ENCODE assay signal across 11 cellular contexts in genomic region chr6:125945378-125946141, GRCh38. TPM values are rescaled to one million over a fixed set of nuclear protein-coding genes. Genes with fewer than 3 reads are reported as not detected.
DNase-seq lines count a peak whose midpoint lies in the region; ATAC-seq, FAIRE-seq and TF ChIP-seq lines count a peak whose summit lies in the region.
"Had no signal": no experiment of that assay in that cellular context is flagged by ENCODE, and none has a peak within 500 bp of the region (broad histone marks: within the 10 kb centered on the region; RNA-seq: fewer than 3 reads in every experiment).

No MANE protein-coding gene starts in this region.

- WGBS in K562 (ENCODE audit: insufficient coverage, low coverage, missing lambda C conversion rate), result 0% methylated on average over 1 of the region's 1 CpG

- no peak for TF ChIP-seq RAD21 in K562 (CRISPR knock-in tag; conservative IDR thresholded peaks at IDR 0.05 in 1 of 2, IDR thresholded peaks at IDR 0.05 in 1 of 2)

- TF ChIP-seq CTCF in HL-60 (IDR thresholded peaks at IDR 0.05; ENCODE audit: insufficient read depth, low read length) (no peak), K562 (IDR thresholded peaks at IDR 0.05 in 2 of 3, conservative IDR thresholded peaks at IDR 0.05 in 1 of 3; ENCODE audit: insufficient read depth in 2 of 3, low read depth in 1 of 3, low read length in 3 of 3) (no peak), thoracic aorta (IDR thresholded peaks at IDR 0.05) (no peak)

- CTCF ChIA-PET in K562 (lab: Yijun Ruan, JAX; ENCODE audit: low intra/inter-chr PET ratio), result no interaction called here

- H3K4me1 ChIP-seq in K562 (replicated peaks in 1 of 2; ENCODE audit: control insufficient read depth in 2 of 2, insufficient read depth in 2 of 2, low read length in 2 of 2) (peaks cover 25 to 91% of the 10 kb centered on the region in 2 experiments), thoracic aorta (ENCODE audit: control insufficient read depth in 1 of 2, low read depth in 2 of 2) (peaks cover 23 to 35% of the 10 kb centered on the region in 2 donors)

- H3K79me2 ChIP-seq in K562 (ENCODE audit: control insufficient read depth, insufficient read depth, low read length), result no peaks in the 10 kb centered on the region

- peak; percentile 58; the same call in 1 of the 2 replicates for TF ChIP-seq EP300 in K562 (IDR thresholded peaks at IDR 0.05; ENCODE audit: low read length)

- H3K36me3 ChIP-seq in K562 (ENCODE audit: control insufficient read depth, insufficient read depth, low read length) (no peaks in the 10 kb centered on the region), thoracic aorta (no peaks in the 10 kb centered on the region)

- H3K4me3 ChIP-seq in HL-60 (replicated peaks; ENCODE audit: insufficient read depth, low read length) (no peak overlapping the region), K562 (no peak overlapping the region), thoracic aorta (no peak overlapping the region)

- H3K27me3 ChIP-seq in HL-60 (ENCODE audit: insufficient read depth, poor library complexity, severe bottlenecking) (no peaks in the 10 kb centered on the region), K562 (ENCODE audit: control insufficient read depth in 2 of 2, insufficient read depth in 2 of 2, low read length in 2 of 2) (no peaks in the 10 kb centered on the region), thoracic aorta (replicated peaks; ENCODE audit: insufficient read depth) (no peaks in the 10 kb centered on the region)

- intact Hi-C loops in K562 (cut with micrococcal nuclease), result loop anchor here (2.0 kb wide), 1 partner anchor 23 kb away; no protein-coding TSS in a partner anchor

- POLR2A ChIA-PET in K562 (lab: Yijun Ruan, JAX), result interaction anchor here (0.7 to 2.4 kb wide), 7 partner anchors 10 to 156 kb away, joined by 3 to 12 read pairs (median 3); partner anchors contain the start of gene HINT3

- in situ Hi-C loops in K562 (cut with MboI), result no loop called here

- H3K9ac ChIP-seq in K562 (ENCODE audit: insufficient read depth in 1 of 2, low read depth in 2 of 2, low read length in 2 of 2), result peak overlapping the region in 1 of 2 experiments; percentile 49; a peak in 1 of 4 replicates

- H3K9me3 ChIP-seq in K562 (replicated peaks; ENCODE audit: control insufficient read depth, insufficient read depth, low read depth, low read length), result peaks cover under 1% of the 10 kb centered on the region; the same call in 1 of the 2 replicates
- no peaks in the 10 kb centered on the region for H3K9me3 ChIP-seq in thoracic aorta

- DNase-seq in HL-60 (ENCODE audit: low read depth in 1 of 2, low spot score in 1 of 2) (no peak), K562 (ENCODE audit: extremely low read depth in 1 of 4, low spot score in 3 of 4) (peak in 3 of 4 experiments; percentile 55 to 72 (median 57)), left lobe of liver (ENCODE audit: low spot score) (no peak), thoracic aorta (ENCODE audit: low spot score) (no peak), ureter (ENCODE audit: low spot score) (no peak), mucosa of gallbladder (ENCODE audit: low spot score) (no peak), NAMALWA (ENCODE audit: low spot score) (no peak)
- no peak for DNase-seq in stimulated activated CD8-positive, alpha-beta memory T cell treated with anti-CD3 and anti-CD28 coated beads, Interleukin-4, amount 100 ng/mL, for 48 hours
- DNase-seq: activated naive CD8-positive, alpha-beta T cell treated with anti-CD3 and anti-CD28 coated beads, Interleukin-2, amount 10 ng/mL, durations not matched to agents 7 days and 5 days; midbrain; NCI-H1436 treated with DMSO at 0.1 percent for 48 hours had no signal

- H3K4me2 ChIP-seq in K562 (ENCODE audit: insufficient read depth, low read length), result peak overlapping the region; percentile 52; the same call in 1 of the 2 replicates

- no peaks in the 10 kb centered on the region for H3K9me1 ChIP-seq in K562 (ENCODE audit: control insufficient read depth, insufficient read depth, low read length)

- H3K27ac ChIP-seq in HL-60 (replicated peaks) (peak overlapping the region; percentile 61; the same call in 1 of the 2 replicates), K562 (ENCODE audit: extremely low read depth, low read depth, low read length) (peak overlapping the region; percentile 79), thoracic aorta (peak overlapping the region; percentile 47 to 66)

- H2AFZ ChIP-seq in K562 (ENCODE audit: low read depth, low read length), result peak overlapping the region; percentile 80

- peak; percentile 79 for FAIRE-seq in K562 (lab: Jason Lieb, UNC)

- TF ChIP-seq POLR2A in K562 (conservative IDR thresholded peaks at IDR 0.05), result no peak

- no TSS peak for BruUV-seq in K562 (replicated peaks; lab: Mats Ljungman, UMichigan)

- ATAC-seq in K562, result peak; percentile 29
- peak; percentile 41 for ATAC-seq in left lobe of liver
- peak; percentile 32 for ATAC-seq in thoracic aorta (ENCODE audit: insufficient number of reproducible peaks, low FRiP score, low read depth)

- H4K20me1 ChIP-seq in K562 (replicated peaks; ENCODE audit: control insufficient read depth, insufficient read depth, low read length), result no peaks in the 10 kb centered on the region

TF ChIP-seq in K562, 482 proteins besides CTCF, POLR2A, EP300 and RAD21 (continues in another document):
- TF ChIP-seq CREBBP (IDR thresholded peaks at IDR 0.05; ENCODE audit: low read depth, low read length), result no peak
- peak; percentile 32; the same call in 1 of the 2 replicates for TF ChIP-seq LARP7 (IDR thresholded peaks at IDR 0.05)
- TF ChIP-seq ZNF408 (CRISPR knock-in tag; IDR thresholded peaks at IDR 0.05; ENCODE audit: low read depth), result no peak
- no peak for TF ChIP-seq TOE1 (IDR thresholded peaks at IDR 0.05; ENCODE audit: borderline replicate concordance)
- TF ChIP-seq TOE1 (CRISPR knock-in tag; IDR thresholded peaks at IDR 0.05; ENCODE audit: borderline replicate concordance, low read depth), result no peak
- TF ChIP-seq MCM7 (IDR thresholded peaks at IDR 0.05), result peak in 1 of 2 experiments; percentile 2; a peak in 1 of 4 replicates
- no peak for TF ChIP-seq ZSCAN32 (CRISPR knock-in tag; IDR thresholded peaks at IDR 0.05)
- no peak for TF ChIP-seq ETV5 (CRISPR knock-in tag; IDR thresholded peaks at IDR 0.05; ENCODE audit: low read depth)
- 0 out of 2 replicates have a peak, but pooled peaks have one; percentile 5 for TF ChIP-seq TCF15 (CRISPR knock-in tag; IDR thresholded peaks at IDR 0.05)
- no peak for TF ChIP-seq ETS2 (tag; IDR thresholded peaks at IDR 0.05; ENCODE audit: borderline replicate concordance, poor library complexity, severe bottlenecking)
- peak in 1 of 2 experiments; percentile 88; a peak in 2 of 4 replicates for TF ChIP-seq TEAD1 (CRISPR knock-in tag; IDR thresholded peaks at IDR 0.05)
- peak; percentile 68; the same call in 1 of the 2 replicates for TF ChIP-seq SMARCA5 (IDR thresholded peaks at IDR 0.05)
- TF ChIP-seq KLF1 (tag; IDR thresholded peaks at IDR 0.05), result no peak
- TF ChIP-seq NR2C1 (IDR thresholded peaks at IDR 0.05), result peak; percentile 22; the same call in 1 of the 2 replicates
- TF ChIP-seq NR2C1 (tag; IDR thresholded peaks at IDR 0.05), result no peak

RNA-seq across cellular contexts. Expression of gene HINT3, which starts 11.0 kb away (rescaled TPM):
- 1.1 and 2.9 TPM in 2 replicates for total RNA-seq in K562 (2011; cell fraction: chromatin; rRNA removed; ENCODE audit: low replicate concordance)
- total RNA-seq in K562 (2011; cell fraction: nucleolus; rRNA removed), result 1.2 and 1.3 TPM in 2 replicates
- total RNA-seq in K562 (2011; cell fraction: nucleoplasm; rRNA removed), result 2.2 and 4.0 TPM in 2 replicates
- total RNA-seq in K562 (2014; rRNA removed) (11.8 and 13.7 TPM in 2 replicates), K562 (2014; rRNA removed; fragmentation: Illumina TruSeq; extraction: Trizol) (16.6 and 16.9 TPM in 2 replicates), K562 (2015; rRNA removed; fragmentation: Illumina TruSeq; extraction: Trizol) (14.6 and 16.2 TPM in 2 replicates), K562 (2021) (10.8 and 11.3 TPM in 2 replicates), left lobe of liver (9.1 TPM), thoracic aorta (10 to 100 TPM; 18.4 to 23.1 TPM), ureter (20.6 TPM), mucosa of gallbladder (32.3 TPM)
- polyA plus RNA-seq in K562 (2011; rRNA removed) (4.7 and 5.1 TPM in 2 replicates), K562 (2014; fragmentation: Illumina TruSeq; extraction: Trizol) (12.6 and 13.7 TPM in 2 replicates), K562 (2014; fragmentation: Nextera tagmentation; extraction: Ambion mirVana) (1 to 10 TPM; 1.4 to 1.9 TPM), K562 (2014; rRNA removed) (7.6 and 8.9 TPM in 2 replicates)
- 2.4 and 2.8 TPM in 2 replicates for polyA plus RNA-seq in K562 (2011; cell fraction: cytosol; rRNA removed)
- 0.98 and 1.3 TPM in 2 replicates for polyA plus RNA-seq in K562 (2011; cell fraction: nucleus; rRNA removed)
- 15.3 and 21.7 TPM in 2 replicates for polyA plus RNA-seq in K562 (2012)
- polyA minus RNA-seq in K562 (2011; rRNA and poly(A)+ RNA removed), result 3.1 and 4.7 TPM in 2 replicates
- polyA minus RNA-seq in K562 (2011; cell fraction: cytosol; rRNA and poly(A)+ RNA removed), result 3.5 and 6.0 TPM in 2 replicates
- polyA minus RNA-seq in K562 (2011; cell fraction: nucleus; rRNA and poly(A)+ RNA removed), result 1.3 and 2.2 TPM in 2 replicates

RNA-seq across cellular contexts. Expression of gene TRMT11, which starts 40.8 kb away (rescaled TPM):
- total RNA-seq in K562 (2011; cell fraction: chromatin; rRNA removed; ENCODE audit: low replicate concordance), result 88.5 and 187 TPM in 2 replicates
- 41.2 and 47.4 TPM in 2 replicates for total RNA-seq in K562 (2011; cell fraction: nucleolus; rRNA removed)
- total RNA-seq in K562 (2011; cell fraction: nucleoplasm; rRNA removed), result 59.8 and 74.4 TPM in 2 replicates
- 38.2 and 40.5 TPM in 2 replicates for total RNA-seq in K562 (2014; rRNA removed)
- 60.8 and 68.2 TPM in 2 replicates for total RNA-seq in K562 (2014; rRNA removed; fragmentation: Illumina TruSeq; extraction: Trizol)
- 47.2 and 53.0 TPM in 2 replicates for total RNA-seq in K562 (2015; rRNA removed; fragmentation: Illumina TruSeq; extraction: Trizol)
- total RNA-seq in K562 (2021), result 38.8 and 41.3 TPM in 2 replicates
- 68.1 and 88.0 TPM in 2 replicates for polyA plus RNA-seq in K562 (2011; rRNA removed)
- 8.9 and 26.0 TPM in 2 replicates for polyA plus RNA-seq in K562 (2011; cell fraction: cytosol; rRNA removed)
- 136 and 190 TPM in 2 replicates for polyA plus RNA-seq in K562 (2011; cell fraction: nucleus; rRNA removed)
- 23.3 and 23.7 TPM in 2 replicates for polyA plus RNA-seq in K562 (2012)
- polyA plus RNA-seq in K562 (2014; fragmentation: Illumina TruSeq; extraction: Trizol), result 34.8 and 46.8 TPM in 2 replicates
- polyA plus RNA-seq in K562 (2014; fragmentation: Nextera tagmentation; extraction: Ambion mirVana), result 10 to 100 TPM; 72.4 to 76.3 TPM
- polyA plus RNA-seq in K562 (2014; rRNA removed), result 59.6 and 59.8 TPM in 2 replicates
- polyA minus RNA-seq in K562 (2011; rRNA and poly(A)+ RNA removed), result 99.9 and 108 TPM in 2 replicates
- 23.4 and 24.7 TPM in 2 replicates for polyA minus RNA-seq in K562 (2011; cell fraction: cytosol; rRNA and poly(A)+ RNA removed)
- 117 and 147 TPM in 2 replicates for polyA minus RNA-seq in K562 (2011; cell fraction: nucleus; rRNA and poly(A)+ RNA removed)
- 11.6 TPM for total RNA-seq in left lobe of liver
- total RNA-seq in thoracic aorta, result 10 to 100 TPM; 33.6 to 54.0 TPM
- total RNA-seq in ureter, result 27.4 TPM
- 18.0 TPM for total RNA-seq in mucosa of gallbladder

Comparison
In these comparisons a context has a peak if more than half of its experiments do, and no peak if none do; other contexts are left out.
1. DNase-seq: peak in K562 (3 of 4); none in HL-60 (0 of 2), left lobe of liver (single experiment), thoracic aorta (single experiment), stimulated activated CD8-positive, alpha-beta memory T cell treated with anti-CD3 and anti-CD28 coated beads, Interleukin-4, amount 100 ng/mL, for 48 hours (single experiment), ureter (single experiment), mucosa of gallbladder (single experiment) and NAMALWA (single experiment).
2. Peak in every context shown above with its lines, with median percentiles within 50 percentile points of each other: H3K27ac ChIP-seq and ATAC-seq.